ENCODE assay signal across 19 cellular contexts in the genomic region with DNA sequence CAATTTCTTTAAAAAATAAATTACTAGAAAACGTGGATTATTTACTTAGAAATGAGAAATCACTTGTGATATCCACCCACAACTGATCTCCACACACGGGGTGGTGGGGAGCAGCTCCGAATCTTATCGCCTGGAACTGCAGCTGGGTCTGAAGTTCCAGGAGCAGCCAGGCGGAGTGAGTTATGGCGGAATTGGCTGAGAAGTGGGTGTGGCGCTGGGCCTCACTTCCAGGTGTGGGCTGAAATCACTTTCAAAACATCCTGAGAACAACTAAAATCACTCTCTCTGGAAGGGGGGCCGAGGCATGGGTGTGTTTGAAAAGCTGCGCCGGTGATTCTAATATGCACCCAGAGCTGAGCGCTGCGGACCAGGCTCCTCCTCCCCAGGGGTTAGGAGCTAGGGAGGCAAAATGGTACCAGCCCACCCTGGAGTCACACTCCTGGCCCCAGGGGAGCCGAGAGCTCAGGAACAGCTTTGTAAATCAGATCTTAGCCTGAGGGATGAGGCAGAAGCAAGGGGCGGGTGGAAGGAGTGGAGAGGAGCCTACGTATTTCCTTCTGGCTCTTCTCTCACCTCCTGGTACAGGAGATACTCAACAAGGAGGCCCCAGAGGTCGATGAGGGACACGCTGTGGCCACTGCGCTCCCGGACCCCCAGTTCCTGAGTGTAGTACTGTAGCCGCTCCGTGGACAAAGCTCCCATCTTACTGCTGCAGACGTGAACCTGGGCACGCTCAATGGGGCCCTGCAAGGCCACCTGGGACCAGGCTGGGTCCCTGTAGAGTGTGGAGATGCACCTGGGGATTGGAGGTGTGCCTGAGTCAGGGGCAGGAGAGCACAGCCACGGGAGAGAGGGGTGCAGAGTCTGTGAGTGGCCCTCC. TPM values are rescaled to one million over a fixed set of nuclear protein-coding genes. Genes with fewer than 3 reads are reported as not detected.
DNase-seq lines count a peak whose midpoint lies in the region; ATAC-seq and TF ChIP-seq lines count a peak whose summit lies in the region.
"Had no signal": no experiment of that assay in that cellular context is flagged by ENCODE, and none has a peak within 500 bp of the region (broad histone marks: within the 10 kb centered on the region; RNA-seq: fewer than 3 reads in every experiment).

No MANE protein-coding gene starts in this region.

- H3K9me3 ChIP-seq in RWPE2 (ENCODE audit: severe bottlenecking), result no peaks in the 10 kb centered on the region
- H3K9me3 ChIP-seq in suprapubic skin, result no peaks in the 10 kb centered on the region
- H3K9me3 ChIP-seq: BLaER1 treated with 17β-estradiol and CSF1 and Interleukin-3, amounts not matched to agents 10 nM and 100 nM had no signal

- H3K36me3 ChIP-seq in RWPE2 (ENCODE audit: low read depth) (no peaks in the 10 kb centered on the region), suprapubic skin (no peaks in the 10 kb centered on the region)
- H3K36me3 ChIP-seq: BLaER1 treated with 17β-estradiol and CSF1 and Interleukin-3, amounts not matched to agents 10 nM and 100 nM had no signal

- H3K9me3 Mint-ChIP-seq in stimulated activated memory B cell treated with anti-CD40 and anti-IgM and Interleukin-4, amounts not matched to agents 10 μg/mL and 1 μg/mL and 100 μg/mL, for 72 hours, result no peaks in the 10 kb centered on the region

- TF ChIP-seq POLR2A in suprapubic skin (IDR thresholded peaks at IDR 0.05), result no peak

- no peak for ATAC-seq in activated CD4-positive, CD25-positive, alpha-beta regulatory T cell treated with anti-CD3 and anti-CD28 coated beads, Interleukin-2, amount 50 U/mL, for 24 hours
- ATAC-seq in RWPE2 (ENCODE audit: low read depth) (no peak), HG03039 (IDR thresholded peaks at IDR 0.05; ENCODE audit: unreplicated experiment) (no peak)
- no peak for ATAC-seq in stimulated activated memory B cell treated with anti-CD40 and anti-IgM and Interleukin-4, amounts not matched to agents 10 μg/mL and 1 μg/mL and 100 μg/mL, for 72 hours

- H3K4me1 Mint-ChIP-seq in stimulated activated memory B cell treated with anti-CD40 and anti-IgM and Interleukin-4, amounts not matched to agents 10 μg/mL and 1 μg/mL and 100 μg/mL, for 72 hours, result no peaks in the 10 kb centered on the region

- 62% methylated on average over 15 of the region's 24 CpGs for WGBS in suprapubic skin

- H3K27me3 ChIP-seq in RWPE2 (ENCODE audit: insufficient read depth, poor library complexity, severe bottlenecking), result no peaks in the 10 kb centered on the region
- no peaks in the 10 kb centered on the region for H3K27me3 ChIP-seq in suprapubic skin
- H3K27me3 ChIP-seq: BLaER1 treated with 17β-estradiol and CSF1 and Interleukin-3, amounts not matched to agents 10 nM and 100 nM had no signal

- no peak for TF ChIP-seq CTCF in RWPE2 (IDR thresholded peaks at IDR 0.05; ENCODE audit: poor library complexity, severe bottlenecking)
- no peak for TF ChIP-seq CTCF in suprapubic skin (IDR thresholded peaks at IDR 0.05)

- H3K4me3 ChIP-seq in RWPE2 (ENCODE audit: severe bottlenecking), result no peak overlapping the region
- no peak overlapping the region for H3K4me3 ChIP-seq in suprapubic skin
- H3K4me3 ChIP-seq: BLaER1 treated with 17β-estradiol and CSF1 and Interleukin-3, amounts not matched to agents 10 nM and 100 nM; PC-9 had no signal

- no peak overlapping the region for H3K4me3 Mint-ChIP-seq in stimulated activated memory B cell treated with anti-CD40 and anti-IgM and Interleukin-4, amounts not matched to agents 10 μg/mL and 1 μg/mL and 100 μg/mL, for 72 hours

- H3K4me1 ChIP-seq in RWPE2 (ENCODE audit: insufficient read depth, poor library complexity, severe bottlenecking), result no peaks in the 10 kb centered on the region
- H3K4me1 ChIP-seq in suprapubic skin, result peaks cover 20% of the 10 kb centered on the region
- H3K4me1 ChIP-seq: BLaER1 treated with 17β-estradiol and CSF1 and Interleukin-3, amounts not matched to agents 10 nM and 100 nM had no signal

- DNase-seq in activated CD4-positive, CD25-positive, alpha-beta regulatory T cell treated with anti-CD3 and anti-CD28 coated beads, Interleukin-2, amount 50 U/mL, for 72 hours, result peak; percentile 14
- DNase-seq in RWPE2 (ENCODE audit: low spot score), result peak; percentile 62
- peak; percentile 66 for DNase-seq in left kidney (ENCODE audit: low read depth, low spot score)
- peak; percentile 45 to 65 for DNase-seq in suprapubic skin (ENCODE audit: low spot score in 2 of 2)
- no peak for DNase-seq in stimulated activated CD4-positive, alpha-beta T cell treated with anti-CD3 and anti-CD28 coated beads, Interleukin-4, amount 100 ng/mL, for 24 hours
- DNase-seq: DMS 273 treated with DMSO at 0.1 percent for 48 hours, HCEC 1CT, IMR-90, NCI-H1417 treated with DMSO at 0.1 percent for 48 hours, NCI-H2029 treated with DMSO at 0.1 percent for 48 hours, NCI-H226, NCI-H526 treated with DMSO at 0.1 percent for 48 hours, PC-9 had no signal

- H3K27ac Mint-ChIP-seq in stimulated activated memory B cell treated with anti-CD40 and anti-IgM and Interleukin-4, amounts not matched to agents 10 μg/mL and 1 μg/mL and 100 μg/mL, for 72 hours, result no peak overlapping the region

- no peak for TF ChIP-seq EP300 in suprapubic skin (IDR thresholded peaks at IDR 0.05)

- no peaks in the 10 kb centered on the region for H3K36me3 Mint-ChIP-seq in stimulated activated memory B cell treated with anti-CD40 and anti-IgM and Interleukin-4, amounts not matched to agents 10 μg/mL and 1 μg/mL and 100 μg/mL, for 72 hours

- H3K27ac ChIP-seq in RWPE2 (ENCODE audit: poor library complexity, severe bottlenecking) (no peak overlapping the region), suprapubic skin (no peak overlapping the region)
- H3K27ac ChIP-seq: BLaER1 treated with 17β-estradiol and CSF1 and Interleukin-3, amounts not matched to agents 10 nM and 100 nM; PC-9 had no signal

- H3K27me3 Mint-ChIP-seq in stimulated activated memory B cell treated with anti-CD40 and anti-IgM and Interleukin-4, amounts not matched to agents 10 μg/mL and 1 μg/mL and 100 μg/mL, for 72 hours, result peaks cover 17% of the 10 kb centered on the region

RNA-seq across cellular contexts. Expression of gene PLA2G4F, which starts 9.6 kb away (rescaled TPM):
- total RNA-seq in suprapubic skin, result 100 to 1,000 TPM; 209 to 311 (median 246) TPM
- total RNA-seq: A172, IMR-90, LHCN-M2 had no signal

RNA-seq across cellular contexts. Expression of gene PLA2G4D, which starts 52.4 kb away (rescaled TPM):
- 10 to 100 TPM; 15.0 to 29.6 (median 24.4) TPM for total RNA-seq in suprapubic skin
- total RNA-seq: A172, IMR-90, LHCN-M2 had no signal
